In the genomic region with DNA sequence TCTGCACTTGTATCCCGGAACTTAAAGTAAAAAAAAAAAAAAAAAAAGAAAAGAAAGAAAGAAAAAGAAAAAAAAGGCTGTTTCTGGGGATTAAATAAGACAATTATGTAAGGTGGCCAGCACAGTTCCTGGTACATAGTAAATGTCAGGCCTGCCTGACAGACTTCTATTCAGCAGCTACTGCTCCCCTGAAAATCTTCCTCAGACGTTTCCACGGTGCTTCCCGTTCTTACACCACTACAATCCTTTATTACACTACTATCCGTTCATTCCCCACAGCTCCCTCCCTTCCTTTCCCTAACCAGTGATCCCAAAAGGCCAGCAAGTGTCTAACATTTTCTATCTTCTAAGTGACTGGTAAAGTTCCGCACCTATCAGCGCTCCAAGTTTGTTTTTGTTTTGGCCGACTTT, we compare ENCODE assay signal across 1 cellular context.
TF ChIP-seq lines count a peak whose summit lies in the region.

No MANE protein-coding gene starts in this region.

TF ChIP-seq in SK-N-SH, 30 proteins besides CTCF, POLR2A, EP300 and RAD21 (continued from another document):
- no peak for TF ChIP-seq ZBTB33 (IDR thresholded peaks at IDR 0.05; ENCODE audit: borderline replicate concordance, low read depth)
- no peak for TF ChIP-seq TEAD4 (IDR thresholded peaks at IDR 0.05; ENCODE audit: borderline replicate concordance, insufficient read depth)
- no peak for TF ChIP-seq RCOR1 (IDR thresholded peaks at IDR 0.05; ENCODE audit: low read length)
- no peak for TF ChIP-seq NFIC (IDR thresholded peaks at IDR 0.05; ENCODE audit: borderline replicate concordance)
- TF ChIP-seq NRF1 (IDR thresholded peaks at IDR 0.05; ENCODE audit: low read depth, low read length): no peak
- no peak for TF ChIP-seq YY1 (IDR thresholded peaks at IDR 0.05; ENCODE audit: low read depth)
- TF ChIP-seq SMC3 (IDR thresholded peaks at IDR 0.05; ENCODE audit: low read depth, low read length): no peak
- TF ChIP-seq JUND (IDR thresholded peaks at IDR 0.05): no peak
